Comparison of ENCODE assay signal across 8 cellular contexts in genomic region chr15:23039917-23040281, GRCh38. TPM values are rescaled to one million over a fixed set of nuclear protein-coding genes. Genes with fewer than 3 reads are reported as not detected.
DNase-seq lines count a peak whose midpoint lies in the region; ATAC-seq and TF ChIP-seq lines count a peak whose summit lies in the region.

No MANE protein-coding gene starts in this region.

- H3K9me3 ChIP-seq in OCI-LY3 (ENCODE audit: insufficient read depth, low read length), result no peaks in the 10 kb centered on the region
- H3K9me3 ChIP-seq in esophagus (ENCODE audit: control insufficient read depth in 2 of 2, insufficient read depth in 1 of 2, low read depth in 1 of 2, low read length in 1 of 2), result no peaks in the 10 kb centered on the region
- H3K9me3 ChIP-seq in osteoblast (ENCODE audit: low read depth, low read length), result no peaks in the 10 kb centered on the region

- no peak for DNase-seq in activated CD4-positive, alpha-beta T cell treated with anti-CD3 and anti-CD28 coated beads, Interleukin-2, amount 10 ng/mL, durations not matched to agents 24 days and 14 days
- no peak for DNase-seq in activated CD4-positive, alpha-beta T cell treated with anti-CD3 and anti-CD28 coated beads for 1 hour
- DNase-seq in osteoblast (ENCODE audit: insufficient read length, low spot score, missing footprints), result no peak
- no peak for DNase-seq in SIG-M5 (lab: John Stamatoyannopoulos, UW)

- peak overlapping the region; percentile 80 for H3K9ac ChIP-seq in OCI-LY3 (ENCODE audit: low read length)

- H3K27me3 ChIP-seq in OCI-LY3 (ENCODE audit: low read depth, low read length) (no peaks in the 10 kb centered on the region), esophagus (ENCODE audit: control insufficient read depth in 1 of 2, insufficient read depth in 2 of 2, low read length in 2 of 2) (no peaks in the 10 kb centered on the region), osteoblast (ENCODE audit: insufficient read depth, low read length) (no peaks in the 10 kb centered on the region)

- H2AFZ ChIP-seq in OCI-LY3 (ENCODE audit: low read depth, low read length) (peak overlapping the region; percentile 89), osteoblast (ENCODE audit: low read length) (peak overlapping the region; percentile 98)

- peaks cover 13% of the 10 kb centered on the region for H3K79me2 ChIP-seq in OCI-LY3 (ENCODE audit: low read length)
- H3K79me2 ChIP-seq in osteoblast (ENCODE audit: insufficient read depth, low read length), result peaks cover 20% of the 10 kb centered on the region

- H3K27ac ChIP-seq in OCI-LY3 (ENCODE audit: low read length), result peak overlapping the region; percentile 35
- peak overlapping the region in 1 of 2 donors; percentile 62 for H3K27ac ChIP-seq in esophagus (ENCODE audit: low read depth in 2 of 2, low read length in 1 of 2)
- peak overlapping the region; percentile 27 for H3K27ac ChIP-seq in osteoblast (ENCODE audit: low read depth, low read length)

- H4K20me1 ChIP-seq in OCI-LY3 (ENCODE audit: insufficient read depth, low read length) (no peaks in the 10 kb centered on the region), osteoblast (ENCODE audit: insufficient read depth, low read length) (peaks cover 3% of the 10 kb centered on the region)

- peaks cover 12% of the 10 kb centered on the region for H3K36me3 Mint-ChIP-seq in activated CD4-positive, alpha-beta T cell treated with anti-CD3 and anti-CD28 coated beads, Interleukin-2, amount 10 ng/mL, durations not matched to agents 24 days and 14 days (ENCODE audit: low read depth)

- H3K4me2 ChIP-seq in OCI-LY3 (ENCODE audit: low read length) (peak overlapping the region; percentile 93), osteoblast (ENCODE audit: insufficient read depth, low read length) (peak overlapping the region; percentile 95)

- no peaks in the 10 kb centered on the region for H3K9me3 Mint-ChIP-seq in activated CD4-positive, alpha-beta T cell treated with anti-CD3 and anti-CD28 coated beads, Interleukin-2, amount 10 ng/mL, durations not matched to agents 24 days and 14 days

- peak overlapping the region; percentile 91 for H3K4me3 Mint-ChIP-seq in activated CD4-positive, alpha-beta T cell treated with anti-CD3 and anti-CD28 coated beads, Interleukin-2, amount 10 ng/mL, durations not matched to agents 24 days and 14 days

- ATAC-seq in HG02678 (IDR thresholded peaks at IDR 0.05; ENCODE audit: unreplicated experiment) (no peak), GM21515 (IDR thresholded peaks at IDR 0.05; ENCODE audit: unreplicated experiment) (no peak)

- H3K4me3 ChIP-seq in OCI-LY3 (ENCODE audit: low read length) (peak overlapping the region; percentile 88), esophagus (ENCODE audit: low read depth in 1 of 2, low read length in 2 of 2) (peak overlapping the region; percentile 62 to 88), osteoblast (ENCODE audit: insufficient read depth, low read length) (peak overlapping the region; percentile 84)

- TF ChIP-seq CTCF in OCI-LY3 (IDR thresholded peaks at IDR 0.05; ENCODE audit: low read depth, low read length) (no peak), osteoblast (IDR thresholded peaks at IDR 0.05; ENCODE audit: extremely low read depth, low read depth, low read length) (no peak)

- H3K4me1 ChIP-seq in OCI-LY3 (ENCODE audit: low read length) (peaks cover 13% of the 10 kb centered on the region), esophagus (ENCODE audit: control insufficient read depth in 2 of 2, insufficient read depth in 2 of 2, low read length in 1 of 2) (peaks cover 3 to 5% of the 10 kb centered on the region in 2 donors), osteoblast (ENCODE audit: insufficient read depth, low read length) (peaks cover 12% of the 10 kb centered on the region)

- H3K4me1 Mint-ChIP-seq in activated CD4-positive, alpha-beta T cell treated with anti-CD3 and anti-CD28 coated beads, Interleukin-2, amount 10 ng/mL, durations not matched to agents 24 days and 14 days, result peaks cover 23% of the 10 kb centered on the region

- peak overlapping the region; percentile 89 for H3K27ac Mint-ChIP-seq in activated CD4-positive, alpha-beta T cell treated with anti-CD3 and anti-CD28 coated beads, Interleukin-2, amount 10 ng/mL, durations not matched to agents 24 days and 14 days

- intact Hi-C loops in activated CD4-positive, alpha-beta T cell treated with anti-CD3 and anti-CD28 coated beads, Interleukin-2, amount 10 ng/mL, durations not matched to agents 24 days and 14 days (cut with micrococcal nuclease), result loop anchor here (1.0 to 10.0 kb wide), 3 partner anchors 60 to 425 kb away; partner anchors contain the start of genes CYFIP1 and NIPA2

- 38 to 42% methylated on average over 10 of the region's 10 CpGs for WGBS in esophagus, 2 donors

- no peaks in the 10 kb centered on the region for H3K27me3 Mint-ChIP-seq in activated CD4-positive, alpha-beta T cell treated with anti-CD3 and anti-CD28 coated beads, Interleukin-2, amount 10 ng/mL, durations not matched to agents 24 days and 14 days

- peaks cover 5% of the 10 kb centered on the region for H3K36me3 ChIP-seq in OCI-LY3 (replicated peaks; ENCODE audit: low read depth, low read length)
- peaks cover 0 to 7% of the 10 kb centered on the region in 2 donors for H3K36me3 ChIP-seq in esophagus (ENCODE audit: control insufficient read depth in 2 of 2, insufficient read depth in 2 of 2, low read length in 1 of 2)
- peaks cover 9% of the 10 kb centered on the region for H3K36me3 ChIP-seq in osteoblast (ENCODE audit: insufficient read depth, low read length)

RNA-seq across cellular contexts. Expression of gene TUBGCP5, which starts 0.5 kb away (rescaled TPM):
- 23.1 and 26.3 TPM in 2 replicates for total RNA-seq in activated CD4-positive, alpha-beta T cell treated with anti-CD3 and anti-CD28 coated beads, Interleukin-2, amount 10 ng/mL, durations not matched to agents 24 days and 14 days
- polyA plus RNA-seq in esophagus, result 1 to 10 TPM; 5.2 to 7.8 TPM
- 27.4 and 32.6 TPM in 2 replicates for total RNA-seq in osteoblast

RNA-seq across cellular contexts. Expression of gene CYFIP1, which starts 59.7 kb away (rescaled TPM):
- total RNA-seq in activated CD4-positive, alpha-beta T cell treated with anti-CD3 and anti-CD28 coated beads, Interleukin-2, amount 10 ng/mL, durations not matched to agents 24 days and 14 days, result 56.7 and 60.8 TPM in 2 replicates
- 10 to 100 TPM; 32.1 to 44.3 TPM for polyA plus RNA-seq in esophagus
- 104 and 107 TPM in 2 replicates for total RNA-seq in osteoblast
